ENCODE assay signal across 11 cellular contexts in genomic region chr2:71880846-71881610, GRCh38.
DNase-seq lines count a peak whose midpoint lies in the region; ATAC-seq, FAIRE-seq and TF ChIP-seq lines count a peak whose summit lies in the region.
"Had no signal": no experiment of that assay in that cellular context is flagged by ENCODE, and none has a peak within 500 bp of the region (broad histone marks: within the 10 kb centered on the region; RNA-seq: fewer than 3 reads in every experiment).

No MANE protein-coding gene starts in this region.

- peak; percentile 90 for DNase-seq in EL
- DNase-seq in Peyer's patch = peak in 2 of 3 donors; percentile 19 to 56
- DNase-seq in fibroblast of peridontal ligament (ENCODE audit: extremely low read depth) = peak; percentile 77
- peak in 1 of 6 donors; percentile 48 for DNase-seq in pancreas
- no peak for DNase-seq in NCI-H1417 (lab: John Stamatoyannopoulos, UW)
- no peak for DNase-seq in germinal center (ENCODE audit: low spot score)
- DNase-seq: DMS53, mesendoderm, NCI-H524 had no signal

- no peaks in the 10 kb centered on the region for H3K4me1 ChIP-seq in Peyer's patch
- no peaks in the 10 kb centered on the region for H3K4me1 ChIP-seq in pancreas

- FAIRE-seq in pancreas (lab: Jason Lieb, UNC) = no peak

- no peaks in the 10 kb centered on the region for H3K27me3 ChIP-seq in Peyer's patch
- H3K27me3 ChIP-seq in pancreas = no peaks in the 10 kb centered on the region

- H3K9me3 ChIP-seq in Peyer's patch (no peaks in the 10 kb centered on the region), pancreas (no peaks in the 10 kb centered on the region)

- 89 to 93% methylated on average over 4 of the region's 4 CpGs for WGBS in pancreas, 2 donors

- no peak for TF ChIP-seq CTCF in Peyer's patch (IDR thresholded peaks at IDR 0.05)
- no peak for TF ChIP-seq CTCF in pancreas (IDR thresholded peaks at IDR 0.05)

- H3K36me3 ChIP-seq in Peyer's patch = no peaks in the 10 kb centered on the region
- H3K36me3 ChIP-seq in pancreas = no peaks in the 10 kb centered on the region

- intact Hi-C loops in pancreas (cut with DNase I) = no loop called here

- H3K27ac ChIP-seq in Peyer's patch (no peak overlapping the region), pancreas (no peak overlapping the region)

- H3K4me3 ChIP-seq in Peyer's patch (no peak overlapping the region), pancreas (no peak overlapping the region)

- no peak for TF ChIP-seq POLR2A in Peyer's patch (IDR thresholded peaks at IDR 0.05)

- peak; percentile 24 to 60 (median 32) for ATAC-seq in pancreas
- ATAC-seq in GM18907 (IDR thresholded peaks at IDR 0.05; ENCODE audit: unreplicated experiment) = no peak
- ATAC-seq in HG02798 (IDR thresholded peaks at IDR 0.05; ENCODE audit: poor library complexity, unreplicated experiment) = no peak

Comparison
In these comparisons a context has a peak if more than half of its experiments do, and no peak if none do; other contexts are left out.
1. DNase-seq: peak in EL (single experiment), Peyer's patch (2 of 3) and fibroblast of peridontal ligament (single experiment); none in NCI-H1417 (0 of 3) and germinal center (single experiment).
2. ATAC-seq: peak in pancreas (4 of 4); none in GM18907 (single experiment) and HG02798 (single experiment).